Comparison of ENCODE assay signal across 11 cellular contexts in genomic region chr2:174666786-174667369, GRCh38.
DNase-seq lines count a peak whose midpoint lies in the region; ATAC-seq and TF ChIP-seq lines count a peak whose summit lies in the region.
"Had no signal": no experiment of that assay in that cellular context is flagged by ENCODE, and none has a peak within 500 bp of the region (broad histone marks: within the 10 kb centered on the region; RNA-seq: fewer than 3 reads in every experiment).

No MANE protein-coding gene starts in this region.

- peaks cover 11% of the 10 kb centered on the region for H3K36me3 Mint-ChIP-seq in stimulated activated naive CD8-positive, alpha-beta T cell treated with anti-CD3 and anti-CD28 coated beads, Interleukin-15, Interleukin-2, amounts not matched to agents 100 ng/mL and 50 ng/mL, for 24 hours (ENCODE audit: low read depth)
- H3K36me3 Mint-ChIP-seq in endothelial cell (ENCODE audit: low read depth, unreplicated experiment) = peaks cover 7% of the 10 kb centered on the region
- peaks cover 11% of the 10 kb centered on the region for H3K36me3 Mint-ChIP-seq in neural progenitor cell

- ATAC-seq in stimulated activated naive CD8-positive, alpha-beta T cell treated with anti-CD3 and anti-CD28 coated beads, Interleukin-15, amount 100 ng/mL, for 72 hours = no peak

- H3K79me2 ChIP-seq in neural progenitor cell (ENCODE audit: low read depth) = no peaks in the 10 kb centered on the region

- H2AFZ ChIP-seq in neural progenitor cell (replicated peaks) = no peak overlapping the region

- peaks cover 7% of the 10 kb centered on the region for H3K9me3 Mint-ChIP-seq in stimulated activated naive CD8-positive, alpha-beta T cell treated with anti-CD3 and anti-CD28 coated beads, Interleukin-15, Interleukin-2, amounts not matched to agents 100 ng/mL and 50 ng/mL, for 24 hours
- peaks cover 2 to 4% of the 10 kb centered on the region in 2 donors for H3K9me3 Mint-ChIP-seq in stimulated activated naive CD8-positive, alpha-beta T cell treated with anti-CD3 and anti-CD28 coated beads, Interleukin-15, amount 100 ng/mL, for 72 hours
- no peaks in the 10 kb centered on the region for H3K9me3 Mint-ChIP-seq in endothelial cell (ENCODE audit: unreplicated experiment)
- peaks cover 12% of the 10 kb centered on the region for H3K9me3 Mint-ChIP-seq in neural progenitor cell

- H3K4me1 ChIP-seq in neural progenitor cell (peaks cover 34% of the 10 kb centered on the region), vagina (peaks cover 62% of the 10 kb centered on the region)

- H3K9ac ChIP-seq in neural progenitor cell = no peak overlapping the region

- peak overlapping the region; percentile 47 for H3K4me2 ChIP-seq in neural progenitor cell

- H3K27ac Mint-ChIP-seq in stimulated activated naive CD8-positive, alpha-beta T cell treated with anti-CD3 and anti-CD28 coated beads, Interleukin-15, Interleukin-2, amounts not matched to agents 100 ng/mL and 50 ng/mL, for 24 hours = peak overlapping the region; percentile 2
- H3K27ac Mint-ChIP-seq in stimulated activated naive CD8-positive, alpha-beta T cell treated with anti-CD3 and anti-CD28 coated beads, Interleukin-15, amount 100 ng/mL, for 72 hours = no peak overlapping the region
- H3K27ac Mint-ChIP-seq in endothelial cell (ENCODE audit: unreplicated experiment) = peak overlapping the region; percentile 24
- peak overlapping the region; percentile 42 for H3K27ac Mint-ChIP-seq in neural progenitor cell
- H3K27ac Mint-ChIP-seq: activated T-helper 1 cell treated with anti-CD3 and anti-CD28 coated beads, Interleukin-12 subunit alpha, Interleukin-12 subunit beta, Interleukin-2, Interleukin-4 antibody, amounts not matched to agents 30 ng/mL and 10 ng/mL and 1 ng/mL, durations not matched to agents 14 hours and 24 hours and 36 hours had no signal

- H4K20me1 ChIP-seq in neural progenitor cell (ENCODE audit: low read depth) = no peaks in the 10 kb centered on the region

- H3K4me3 ChIP-seq in neural progenitor cell = no peak overlapping the region
- no peak overlapping the region for H3K4me3 ChIP-seq in vagina

- H3K36me3 ChIP-seq in neural progenitor cell (no peaks in the 10 kb centered on the region), vagina (no peaks in the 10 kb centered on the region)

- peaks cover 42% of the 10 kb centered on the region for H3K4me1 Mint-ChIP-seq in stimulated activated naive CD8-positive, alpha-beta T cell treated with anti-CD3 and anti-CD28 coated beads, Interleukin-15, Interleukin-2, amounts not matched to agents 100 ng/mL and 50 ng/mL, for 24 hours (ENCODE audit: low read depth)
- H3K4me1 Mint-ChIP-seq in stimulated activated naive CD8-positive, alpha-beta T cell treated with anti-CD3 and anti-CD28 coated beads, Interleukin-15, amount 100 ng/mL, for 72 hours = peaks cover 54% of the 10 kb centered on the region
- H3K4me1 Mint-ChIP-seq in endothelial cell (ENCODE audit: unreplicated experiment) (peaks cover 72% of the 10 kb centered on the region), neural progenitor cell (peaks cover 28% of the 10 kb centered on the region)

- intact Hi-C loops in vagina (cut with DNase I) = no loop called here

- H3K27ac ChIP-seq in neural progenitor cell = peak overlapping the region; percentile 79
- H3K27ac ChIP-seq in vagina = peak overlapping the region; percentile 58
- H3K27ac ChIP-seq: VCaP had no signal

- peaks cover 23% of the 10 kb centered on the region for H3F3A ChIP-seq in neural progenitor cell (ENCODE audit: low read depth)

- no peak for DNase-seq in stimulated activated naive CD8-positive, alpha-beta T cell treated with anti-CD3 and anti-CD28 coated beads, Interleukin-15, amount 100 ng/mL, for 72 hours
- DNase-seq in endothelial cell (ENCODE audit: low spot score) (no peak), neural progenitor cell (ENCODE audit: low spot score) (peak; percentile 41), vagina (ENCODE audit: extremely low spot score in 2 of 2) (no peak), GOT3 (lab: John Stamatoyannopoulos, UW) (no peak), middle frontal gyrus (ENCODE audit: extremely low spot score, low spot score) (no peak), NCI-H187 treated with DMSO at 0.1 percent for 48 hours (lab: John Stamatoyannopoulos, UW) (no peak)
- DNase-seq: central memory CD4-positive, alpha-beta T cell had no signal

- no peaks in the 10 kb centered on the region for H3K27me3 Mint-ChIP-seq in stimulated activated naive CD8-positive, alpha-beta T cell treated with anti-CD3 and anti-CD28 coated beads, Interleukin-15, Interleukin-2, amounts not matched to agents 100 ng/mL and 50 ng/mL, for 24 hours
- H3K27me3 Mint-ChIP-seq in stimulated activated naive CD8-positive, alpha-beta T cell treated with anti-CD3 and anti-CD28 coated beads, Interleukin-15, amount 100 ng/mL, for 72 hours = no peaks in the 10 kb centered on the region
- H3K27me3 Mint-ChIP-seq in endothelial cell (ENCODE audit: unreplicated experiment) (peaks cover 2% of the 10 kb centered on the region), neural progenitor cell (ENCODE audit: insufficient read depth, low read depth) (peaks cover 4% of the 10 kb centered on the region)

- no peaks in the 10 kb centered on the region for H3K9me3 ChIP-seq in neural progenitor cell (ENCODE audit: low read depth)
- no peaks in the 10 kb centered on the region for H3K9me3 ChIP-seq in vagina

- H3K27me3 ChIP-seq in neural progenitor cell = no peaks in the 10 kb centered on the region
- no peaks in the 10 kb centered on the region for H3K27me3 ChIP-seq in vagina

- no peak for TF ChIP-seq CTCF in endothelial cell (IDR thresholded peaks at IDR 0.05; ENCODE audit: unreplicated experiment)
- TF ChIP-seq CTCF in neural progenitor cell (IDR thresholded peaks at IDR 0.05) = no peak
- no peak for TF ChIP-seq CTCF in vagina (IDR thresholded peaks at IDR 0.05)

- TF ChIP-seq POLR2A in vagina (IDR thresholded peaks at IDR 0.05) = no peak

- H3K4me3 Mint-ChIP-seq in stimulated activated naive CD8-positive, alpha-beta T cell treated with anti-CD3 and anti-CD28 coated beads, Interleukin-15, Interleukin-2, amounts not matched to agents 100 ng/mL and 50 ng/mL, for 24 hours = no peak overlapping the region
- H3K4me3 Mint-ChIP-seq in stimulated activated naive CD8-positive, alpha-beta T cell treated with anti-CD3 and anti-CD28 coated beads, Interleukin-15, amount 100 ng/mL, for 72 hours = peak overlapping the region in 1 of 2 donors; percentile 42
- H3K4me3 Mint-ChIP-seq in endothelial cell (ENCODE audit: unreplicated experiment) (no peak overlapping the region), neural progenitor cell (no peak overlapping the region)
- H3K4me3 Mint-ChIP-seq: activated T-helper 1 cell treated with anti-CD3 and anti-CD28 coated beads, Interleukin-12 subunit alpha, Interleukin-12 subunit beta, Interleukin-2, Interleukin-4 antibody, amounts not matched to agents 30 ng/mL and 10 ng/mL and 1 ng/mL, durations not matched to agents 14 hours and 24 hours and 36 hours had no signal

Comparison
In these comparisons a context has a peak if more than half of its experiments do, and no peak if none do; other contexts are left out.
1. H3K27ac Mint-ChIP-seq: peak in stimulated activated naive CD8-positive, alpha-beta T cell treated with anti-CD3 and anti-CD28 coated beads, Interleukin-15, Interleukin-2, amounts not matched to agents 100 ng/mL and 50 ng/mL, for 24 hours (single experiment), endothelial cell (single experiment) and neural progenitor cell (single experiment); none in stimulated activated naive CD8-positive, alpha-beta T cell treated with anti-CD3 and anti-CD28 coated beads, Interleukin-15, amount 100 ng/mL, for 72 hours (0 of 2).